8 cellular contexts compared by ENCODE assay signal in genomic region chr12:50025187-50026059, GRCh38. TPM values are rescaled to one million over a fixed set of nuclear protein-coding genes. Genes with fewer than 3 reads are reported as not detected.
A peak's percentile ranks its signal among the peaks of the same experiment; 100 is the strongest.
DNase-seq lines count a peak whose midpoint lies in the region; ATAC-seq lines count a peak whose summit lies in the region.

RACGAP1 (minus strand) TSS chr12:50025494; CDS start chr12:50016715, 8,779 bp downstream.

- DNase-seq in Ammon's horn (ENCODE audit: low spot score) (peak; percentile 98), GM19238 (ENCODE audit: insufficient read length, low spot score) (peak; percentile 94), NCI-H524 (lab: John Stamatoyannopoulos, UW) (peak; percentile 96 to 99), kidney glomerular epithelial cell (lab: John Stamatoyannopoulos, UW) (peak; percentile 97)
- peak; percentile 97 for DNase-seq in activated CD4-positive, alpha-beta T cell treated with anti-CD3 and anti-CD28 coated beads for 36 hours
- peak; percentile 80 to 91 for DNase-seq in stimulated activated CD4-positive, alpha-beta T cell treated with anti-CD3 and anti-CD28 coated beads, Interleukin-1b, Interleukin-23, amount 100 ng/mL, for 1 hour (ENCODE audit: low read depth in 2 of 2)

- peaks cover 31% of the 10 kb centered on the region for H3K36me3 Mint-ChIP-seq in activated CD4-positive, alpha-beta T cell treated with anti-CD3 and anti-CD28 coated beads for 36 hours (ENCODE audit: low read depth)

- peaks cover 2% of the 10 kb centered on the region for H3K9me3 Mint-ChIP-seq in activated CD4-positive, alpha-beta T cell treated with anti-CD3 and anti-CD28 coated beads for 36 hours (ENCODE audit: low read depth)

- peak within 1 kb of the TSS; percentile 95 for H3K27ac Mint-ChIP-seq in activated CD4-positive, alpha-beta T cell treated with anti-CD3 and anti-CD28 coated beads for 36 hours

- H3K27me3 Mint-ChIP-seq in activated CD4-positive, alpha-beta T cell treated with anti-CD3 and anti-CD28 coated beads for 36 hours: no peaks in the 10 kb centered on the region

- intact Hi-C loops in activated CD4-positive, alpha-beta T cell treated with anti-CD3 and anti-CD28 coated beads for 36 hours (cut with DNase I, micrococcal nuclease): loop anchor here (1.0 to 10.0 kb wide), 12 partner anchors 31 to 702 kb away; partner anchors contain the start of genes BCDIN3D (in 2 of the 2), CERS5 (in 2 of the 2), COX14 (in 1 of the 2) and LARP4 (in 1 of the 2)

- ATAC-seq in HG03442 (IDR thresholded peaks at IDR 0.05; ENCODE audit: unreplicated experiment): peak; percentile 96
- ATAC-seq in activated CD4-positive, alpha-beta T cell treated with anti-CD3 and anti-CD28 coated beads for 36 hours: peak; percentile 98

- CTCF ChIA-PET in activated CD4-positive, alpha-beta T cell treated with anti-CD3 and anti-CD28 coated beads for 36 hours (lab: Charles Lee): interaction anchor here (0.7 to 4.9 kb wide), 15 partner anchors 11 to 87 kb away, joined by 3 to 30 read pairs (median 4); partner anchors contain the start of genes COX14 and SMARCD1

- POLR2A ChIA-PET in activated CD4-positive, alpha-beta T cell treated with anti-CD3 and anti-CD28 coated beads for 36 hours (lab: Charles Lee): interaction anchor here (0.6 to 2.2 kb wide), 9 partner anchors 13 to 837 kb away, joined by 3 to 16 read pairs (median 4); partner anchors contain the start of genes COX14, SMARCD1 and TUBA1A

- H3K4me1 Mint-ChIP-seq in activated CD4-positive, alpha-beta T cell treated with anti-CD3 and anti-CD28 coated beads for 36 hours: peaks cover 23% of the 10 kb centered on the region

- peak within 1 kb of the TSS; percentile 90 for H3K4me3 Mint-ChIP-seq in activated CD4-positive, alpha-beta T cell treated with anti-CD3 and anti-CD28 coated beads for 36 hours

- peak within 1 kb of the TSS; percentile 88 for H3K27ac ChIP-seq in cingulate gyrus (ENCODE audit: low read depth, low read length)

RNA-seq across cellular contexts. Expression of gene RACGAP1, which starts in this region (rescaled TPM):
- total RNA-seq in activated CD4-positive, alpha-beta T cell treated with anti-CD3 and anti-CD28 coated beads for 36 hours: 100 to 1,000 TPM in 1 of 2 experiments, 10 to 100 TPM in 1; 99.7 to 118 TPM

Comparison
In these comparisons a context has a peak if more than half of its experiments do, and no peak if none do; other contexts are left out.
1. Peak in every context shown above with its lines: DNase-seq, ATAC-seq and H3K27ac ChIP-seq.